ENCODE assay signal across 25 cellular contexts in the genomic region with DNA sequence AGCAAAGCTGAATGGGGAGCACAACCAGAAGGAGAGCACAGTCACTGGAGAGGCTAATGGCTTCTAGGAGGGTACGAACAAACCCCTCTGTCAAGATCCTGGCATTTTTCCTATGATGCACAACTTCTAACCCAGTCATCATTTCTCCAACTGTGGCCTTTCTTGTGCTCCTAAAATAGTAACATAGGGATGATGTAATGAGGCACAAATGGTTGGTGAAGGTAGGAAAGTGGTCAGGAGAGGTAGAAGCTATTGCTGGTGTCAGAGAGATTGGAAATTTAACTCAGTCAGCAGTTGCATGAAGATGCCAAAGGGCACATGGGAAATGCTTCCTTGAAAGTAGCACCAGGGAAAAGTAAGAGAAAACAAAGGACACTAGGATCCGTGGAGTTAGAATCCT.
"Had no signal": no experiment of that assay in that cellular context is flagged by ENCODE, and none has a peak within 500 bp of the region (broad histone marks: within the 10 kb centered on the region; RNA-seq: fewer than 3 reads in every experiment).

No MANE protein-coding gene starts in this region.

- H2AFZ ChIP-seq: neural progenitor cell, parathyroid adenoma had no signal

- H3K4me1 ChIP-seq: gastrocnemius medialis, parathyroid adenoma, sigmoid colon, spleen, testis, tibial artery had no signal

- H3K27ac ChIP-seq: coronary artery, gastrocnemius medialis, neural progenitor cell, parathyroid adenoma, sigmoid colon, skin epidermis, spleen, testis, tibial artery had no signal

- ATAC-seq: gastrocnemius medialis; left lobe of liver; mucosa of descending colon; naive thymus-derived CD4-positive, alpha-beta T cell; stimulated activated memory B cell treated with anti-CD40 and anti-IgM and Interleukin-4, amounts not matched to agents 10 μg/mL and 1 μg/mL and 100 μg/mL, for 72 hours; stimulated activated naive CD8-positive, alpha-beta T cell treated with anti-CD3 and anti-CD28 coated beads, Interleukin-15, Interleukin-2, amounts not matched to agents 100 U/mL and 50 U/mL, for 24 hours had no signal

- DNase-seq: dermis blood vessel endothelial cell; effector memory CD4-positive, alpha-beta T cell; erythroblast; foreskin fibroblast; gastrocnemius medialis; head of caudate nucleus; mucosa of descending colon; naive thymus-derived CD4-positive, alpha-beta T cell; sigmoid colon; spleen; stimulated activated CD4-positive, alpha-beta T cell treated with anti-CD3 and anti-CD28 coated beads, Interleukin-4, amount 100 ng/mL, for 4 hours; stimulated activated naive CD8-positive, alpha-beta T cell treated with anti-CD3 and anti-CD28 coated beads, Interleukin-15, Interleukin-2, amounts not matched to agents 100 U/mL and 50 U/mL, for 24 hours; substantia nigra; testis; tibial artery had no signal

- H3K4me2 ChIP-seq: neural progenitor cell had no signal

- H3K9ac ChIP-seq: neural progenitor cell, parathyroid adenoma had no signal

- H3K36me3 ChIP-seq: gastrocnemius medialis, neural progenitor cell, sigmoid colon, tibial artery had no signal

- H3K79me2 ChIP-seq: parathyroid adenoma had no signal

- H3K9me3 ChIP-seq: gastrocnemius medialis, mucosa of descending colon, sigmoid colon, spleen, testis, tibial artery had no signal

- H3K27me3 ChIP-seq: gastrocnemius medialis, neural progenitor cell, sigmoid colon, spleen, testis, tibial artery had no signal

- H3K4me3 ChIP-seq: coronary artery, gastrocnemius medialis, lung, mucosa of descending colon, neural progenitor cell, sigmoid colon, skin epidermis, spleen, testis, tibial artery had no signal

- FAIRE-seq: endometrium, keratinocyte, urothelium cell line had no signal
